In the genomic region with DNA sequence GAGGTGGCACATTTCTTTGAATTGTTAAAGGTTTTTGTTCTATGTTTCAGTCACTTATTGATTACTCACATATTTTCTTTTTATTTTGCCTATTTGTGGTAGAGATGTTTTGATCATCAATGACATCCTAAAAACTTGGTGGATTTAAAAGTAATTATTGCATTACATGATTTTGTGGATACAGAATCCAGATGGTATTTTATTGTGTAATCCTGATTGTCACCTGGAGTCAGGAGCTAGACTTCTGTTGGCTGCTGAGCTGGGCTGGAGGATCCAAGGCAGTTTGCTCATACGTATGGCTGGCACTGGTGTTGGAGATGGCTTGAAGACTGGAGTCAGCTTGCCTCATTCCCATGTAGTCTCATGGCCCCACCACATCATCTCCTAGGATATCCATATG, we compare ENCODE assay signal across 1 cellular context.
A peak's percentile ranks its signal among the peaks of the same experiment; 100 is the strongest.
TF ChIP-seq lines count a peak whose summit lies in the region.

No MANE protein-coding gene starts in this region.

TF ChIP-seq in K562, 482 proteins besides CTCF, POLR2A, EP300 and RAD21 (continued from another document):
- TF ChIP-seq, protein P1, sequence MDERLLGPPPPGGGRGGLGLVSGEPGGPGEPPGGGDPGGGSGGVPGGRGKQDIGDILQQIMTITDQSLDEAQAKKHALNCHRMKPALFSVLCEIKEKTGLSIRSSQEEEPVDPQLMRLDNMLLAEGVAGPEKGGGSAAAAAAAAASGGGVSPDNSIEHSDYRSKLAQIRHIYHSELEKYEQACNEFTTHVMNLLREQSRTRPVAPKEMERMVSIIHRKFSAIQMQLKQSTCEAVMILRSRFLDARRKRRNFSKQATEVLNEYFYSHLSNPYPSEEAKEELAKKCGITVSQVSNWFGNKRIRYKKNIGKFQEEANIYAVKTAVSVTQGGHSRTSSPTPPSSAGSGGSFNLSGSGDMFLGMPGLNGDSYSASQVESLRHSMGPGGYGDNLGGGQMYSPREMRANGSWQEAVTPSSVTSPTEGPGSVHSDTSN (CRISPR knock-in tag; IDR thresholded peaks at IDR 0.05; ENCODE audit: low read depth), result no peak
- TF ChIP-seq, protein P1 (tag; conservative IDR thresholded peaks at IDR 0.05; ENCODE audit: low read depth), result no peak
- no peak for TF ChIP-seq ZBED1 (IDR thresholded peaks at IDR 0.05)
- peak; percentile 43; the same call in 1 of the 2 replicates for TF ChIP-seq CEBPB (tag; IDR thresholded peaks at IDR 0.05)
TF ChIP-seq in K562: peak in this region for 2.
